In genomic region chr12:50394469-50395029, GRCh38 we compare ENCODE assay signal across 28 cellular contexts. TPM values are rescaled to one million over a fixed set of nuclear protein-coding genes. Genes with fewer than 3 reads are reported as not detected.
DNase-seq lines count a peak whose midpoint lies in the region; ATAC-seq and TF ChIP-seq lines count a peak whose summit lies in the region.
"Had no signal": no experiment of that assay in that cellular context is flagged by ENCODE, and none has a peak within 500 bp of the region (broad histone marks: within the 10 kb centered on the region; RNA-seq: fewer than 3 reads in every experiment).

No MANE protein-coding gene starts in this region.

- no peak for TF ChIP-seq CTCF in AG10803 (conservative IDR thresholded peaks at IDR 0.05; ENCODE audit: low read length)

- no peak overlapping the region for H3K4me3 ChIP-seq in AG10803 (ENCODE audit: low read length)
- H3K4me3 ChIP-seq: ascending aorta, Peyer's patch, tibial nerve had no signal

- DNase-seq in AG10803 (ENCODE audit: low read depth): peak; percentile 65
- DNase-seq in H4 (ENCODE audit: low spot score): peak; percentile 56
- DNase-seq in RPMI7951 (ENCODE audit: low read depth): peak; percentile 24
- peak; percentile 13 for DNase-seq in glomerular visceral epithelial cell (ENCODE audit: extremely low spot score)
- no peak for DNase-seq in putamen (ENCODE audit: low spot score)
- DNase-seq in LoVo (ENCODE audit: low spot score): no peak
- DNase-seq in A172 (ENCODE audit: low spot score): no peak
- DNase-seq: ACHN; activated CD4-positive, CD25-positive, alpha-beta regulatory T cell; activated gamma-delta T cell treated with Interleukin-2 at 50 U/mL for 16 hours; activated T-cell treated with anti-CD3 and anti-CD28 coated beads, Interleukin-2, amount 50 U/mL, for 4 hours; CD8-positive, alpha-beta memory T cell; midbrain; naive B cell; NCI-H2029; NCI-H226; NCI-H526 treated with DMSO at 0.1 percent for 48 hours; Peyer's patch; posterior cingulate gyrus; stimulated activated CD4-positive, alpha-beta T cell treated with anti-CD3 and anti-CD28 coated beads, Interleukin-4, amount 100 ng/mL, for 24 hours; T-cell had no signal

- no peak for ATAC-seq in GM18498 (IDR thresholded peaks at IDR 0.05; ENCODE audit: unreplicated experiment)
- ATAC-seq: activated T-cell treated with anti-CD3 and anti-CD28 coated beads, Interleukin-2, amount 50 U/mL, for 4 hours; sciatic nerve; T-cell had no signal

RNA-seq across cellular contexts. Expression of gene FAM186A, which starts 1.9 kb away (rescaled TPM):
- not detected in 2 replicates for total RNA-seq in H4 (2014; rRNA removed; shearing (Covaris generic))
- not detected in 2 replicates for total RNA-seq in RPMI7951 (2014; rRNA removed; shearing (Covaris generic))
- total RNA-seq in A172 (2014; rRNA removed; shearing (Covaris generic)): not detected in 2 replicates
- total RNA-seq: activated T-cell treated with anti-CD3 and anti-CD28 coated beads, Interleukin-2, amount 50 U/mL, for 4 hours; ascending aorta; CD8-positive, alpha-beta memory T cell; endothelial cell of umbilical vein; G401; liver; Peyer's patch; sciatic nerve; T-cell; tibial nerve had no signal

RNA-seq across cellular contexts. Expression of gene LARP4, which starts 6.1 kb away (rescaled TPM):
- 22.6 and 23.8 TPM in 2 replicates for total RNA-seq in H4 (2014; rRNA removed; shearing (Covaris generic))
- total RNA-seq in RPMI7951 (2014; rRNA removed; shearing (Covaris generic)): 14.3 and 17.3 TPM in 2 replicates
- total RNA-seq in A172 (2014; rRNA removed; shearing (Covaris generic)): 34.5 and 47.6 TPM in 2 replicates

Comparison
In these comparisons a context has a peak if more than half of its experiments do, and no peak if none do; other contexts are left out.
1. DNase-seq: peak in AG10803 (single experiment), H4 (single experiment), RPMI7951 (single experiment) and glomerular visceral epithelial cell (single experiment); none in putamen (single experiment), LoVo (single experiment) and A172 (single experiment).